22 cellular contexts compared by ENCODE assay signal in genomic region chr16:2924901-2925820, GRCh38. TPM values are rescaled to one million over a fixed set of nuclear protein-coding genes. Genes with fewer than 3 reads are reported as not detected.
DNase-seq lines count a peak whose midpoint lies in the region; ATAC-seq, FAIRE-seq and TF ChIP-seq lines count a peak whose summit lies in the region.
"Had no signal": no experiment of that assay in that cellular context is flagged by ENCODE, and none has a peak within 500 bp of the region (broad histone marks: within the 10 kb centered on the region; RNA-seq: fewer than 3 reads in every experiment).

No MANE protein-coding gene starts in this region.

- no peaks in the 10 kb centered on the region; the same call in 1 of the 2 replicates for H3K23me2 ChIP-seq in H1 (ENCODE audit: low read depth, low read length)

- H3K4me2 ChIP-seq in H1 (ENCODE audit: insufficient read depth in 1 of 2, low read depth in 2 of 2, low read length in 2 of 2) (peak overlapping the region; percentile 57 to 78), keratinocyte (ENCODE audit: control insufficient read depth, extremely low read depth, insufficient read depth, low read depth, low read length) (peak overlapping the region; percentile 46), smooth muscle cell (peak overlapping the region; percentile 31)

- peak overlapping the region; percentile 76 for H4K8ac ChIP-seq in H1 (ENCODE audit: extremely low read depth, insufficient read depth, low read length)

- no peaks in the 10 kb centered on the region for H3K9me3 Mint-ChIP-seq in HFFc6
- no peaks in the 10 kb centered on the region for H3K9me3 Mint-ChIP-seq in effector memory CD8-positive, alpha-beta T cell
- H3K9me3 Mint-ChIP-seq: nephron; stimulated activated naive B cell treated with anti-CD40 and anti-IgM and Interleukin-4, amounts not matched to agents 10 μg/mL and 1 μg/mL and 100 μg/mL, for 72 hours; type B pancreatic cell had no signal

- H3K27ac ChIP-seq in H1 (ENCODE audit: low read depth, low read length), result peak overlapping the region; percentile 5; the same call in 1 of the 2 replicates
- H3K27ac ChIP-seq in keratinocyte (ENCODE audit: control insufficient read depth, insufficient read depth, low read length), result peak overlapping the region; percentile 74
- H3K27ac ChIP-seq in smooth muscle cell (ENCODE audit: low read depth), result no peak overlapping the region
- H3K27ac ChIP-seq: SK-N-MC had no signal

- no peaks in the 10 kb centered on the region for H3K79me2 ChIP-seq in H1 (ENCODE audit: control insufficient read depth in 1 of 2, insufficient read depth in 2 of 2, low read length in 2 of 2)
- H3K79me2 ChIP-seq in keratinocyte (ENCODE audit: control insufficient read depth, insufficient read depth, low read length), result peaks cover 17% of the 10 kb centered on the region
- no peaks in the 10 kb centered on the region for H3K79me2 ChIP-seq in smooth muscle cell (ENCODE audit: low read depth)

- peak overlapping the region in 1 of 4 experiments; percentile 35; a peak in 3 of 7 replicates for H3K9ac ChIP-seq in H1 (replicated peaks in 1 of 4; ENCODE audit: extremely low read depth in 1 of 4, low read depth in 3 of 4, low read length in 3 of 4)
- peak overlapping the region; percentile 73 for H3K9ac ChIP-seq in keratinocyte (ENCODE audit: control insufficient read depth, extremely low read depth, insufficient read depth, low read length)
- H3K9ac ChIP-seq in smooth muscle cell (ENCODE audit: low read depth), result no peak overlapping the region

- H3K18ac ChIP-seq in H1 (ENCODE audit: extremely low read depth, low read length), result peak overlapping the region; percentile 51; the same call in 1 of the 2 replicates

- H4K91ac ChIP-seq in H1 (replicated peaks; ENCODE audit: insufficient read length, low read length), result peak overlapping the region; percentile 83

- H3K4me3 Mint-ChIP-seq in HFFc6, result no peak overlapping the region
- no peak overlapping the region for H3K4me3 Mint-ChIP-seq in effector memory CD8-positive, alpha-beta T cell
- H3K4me3 Mint-ChIP-seq: nephron; stimulated activated naive B cell treated with anti-CD40 and anti-IgM and Interleukin-4, amounts not matched to agents 10 μg/mL and 1 μg/mL and 100 μg/mL, for 72 hours; type B pancreatic cell had no signal

- H3K79me1 ChIP-seq in H1 (ENCODE audit: low read depth, low read length), result 0 out of 2 replicates have a peak, but pooled peaks cover 3% of the 10 kb centered on the region

- no peak for FAIRE-seq in H1 (lab: Jason Lieb, UNC)
- FAIRE-seq in keratinocyte (lab: Jason Lieb, UNC), result peak; percentile 51
- FAIRE-seq: frontal cortex had no signal

- H3K4me1 Mint-ChIP-seq in HFFc6 (ENCODE audit: low read depth), result peaks cover 18% of the 10 kb centered on the region
- H3K4me1 Mint-ChIP-seq in effector memory CD8-positive, alpha-beta T cell (ENCODE audit: low read depth in 2 of 2), result peaks cover 10 to 12% of the 10 kb centered on the region in 2 donors

- 55% methylated on average over 22 of the region's 43 CpGs; no CpG with 5 or more reads in 1 of the 2 experiments for WGBS in H1 (ENCODE audit: extremely low coverage in 1 of 2, insufficient coverage in 1 of 2, insufficient read length in 1 of 2, insufficient replicate concordance in 2 of 2, low coverage in 1 of 2, low lambda C conversion rate in 2 of 2, missing lambda C conversion rate in 1 of 2), 2 experiments
- WGBS in smooth muscle cell (ENCODE audit: low lambda C conversion rate), result 63% methylated on average over 32 of the region's 43 CpGs

- POLR2A ChIA-PET in H1 (lab: Charles Lee; ENCODE audit: partially characterized antibody), result interaction anchor here (0.6 to 1.5 kb wide), 5 partner anchors 9 to 148 kb away, joined by 3 to 5 read pairs (median 3); partner anchors contain the start of gene FLYWCH1

- no peak overlapping the region for H3K27ac Mint-ChIP-seq in HFFc6
- H3K27ac Mint-ChIP-seq in effector memory CD8-positive, alpha-beta T cell, result no peak overlapping the region
- H3K27ac Mint-ChIP-seq: nephron; stimulated activated naive B cell treated with anti-CD40 and anti-IgM and Interleukin-4, amounts not matched to agents 10 μg/mL and 1 μg/mL and 100 μg/mL, for 72 hours had no signal

- H3K4me3 ChIP-seq in H1 (ENCODE audit: extremely low read depth in 1 of 4, insufficient read depth in 2 of 4, low read depth in 3 of 4, low read length in 4 of 4) (peak overlapping the region in 2 of 4 experiments; percentile 17 to 49; a peak in 3 of 8 replicates), keratinocyte (ENCODE audit: control insufficient read depth in 2 of 3, extremely low read depth in 1 of 3, insufficient read depth in 2 of 3, low read depth in 1 of 3, low read length in 3 of 3) (no peak overlapping the region), smooth muscle cell (no peak overlapping the region)
- H3K4me3 ChIP-seq: SK-N-MC had no signal

- H3K36me3 ChIP-seq in H1 (ENCODE audit: control insufficient read depth in 2 of 4, insufficient read depth in 4 of 4, low read length in 3 of 4) (no peaks in the 10 kb centered on the region; a peak in 1 of 8 replicates), keratinocyte (ENCODE audit: control insufficient read depth in 2 of 2, extremely low read depth in 1 of 2, insufficient read depth in 2 of 2, low read length in 2 of 2) (peaks cover 5 to 18% of the 10 kb centered on the region in 2 experiments), smooth muscle cell (ENCODE audit: low read depth) (no peaks in the 10 kb centered on the region)

- H4K5ac ChIP-seq in H1 (ENCODE audit: insufficient read length, low read depth, low read length), result no peak overlapping the region

- no peak for TF ChIP-seq RAD21 in H1 (IDR thresholded peaks at IDR 0.05 in 1 of 2, conservative IDR thresholded peaks at IDR 0.05 in 1 of 2; ENCODE audit: low read depth in 2 of 2, low read length in 2 of 2)

- H3K4me1 ChIP-seq in H1 (replicated peaks in 1 of 4; ENCODE audit: control insufficient read depth in 3 of 4, insufficient read depth in 4 of 4, low read length in 3 of 4) (peaks cover 4 to 15% (median 10%) of the 10 kb centered on the region in 4 experiments), keratinocyte (ENCODE audit: control insufficient read depth, extremely low read depth, insufficient read depth, low read length) (peaks cover 20% of the 10 kb centered on the region), smooth muscle cell (ENCODE audit: low read depth) (no peaks in the 10 kb centered on the region)

- no peak; a peak in 1 of 3 replicates for TF ChIP-seq POLR2A in H1 (IDR thresholded peaks at IDR 0.05; ENCODE audit: control extremely low read depth in 1 of 2, low read depth in 2 of 2, low read length in 2 of 2)

- TF ChIP-seq CTCF in H1 (IDR thresholded peaks at IDR 0.05; ENCODE audit: control extremely low read depth in 1 of 3, insufficient read depth in 1 of 3, low read depth in 1 of 3, low read length in 3 of 3), result no peak
- no peak for TF ChIP-seq CTCF in keratinocyte (optimal IDR thresholded peaks at IDR 0.05 in 1 of 3, IDR thresholded peaks at IDR 0.05 in 1 of 3, conservative IDR thresholded peaks at IDR 0.05 in 1 of 3; ENCODE audit: extremely low read depth in 1 of 3, insufficient read depth in 2 of 3, low read length in 3 of 3)
- no peak for TF ChIP-seq CTCF in smooth muscle cell (IDR thresholded peaks at IDR 0.05; ENCODE audit: borderline replicate concordance, insufficient read depth, poor library complexity, severe bottlenecking)
- no peak for TF ChIP-seq CTCF in HFFc6 (IDR thresholded peaks at IDR 0.05)

- peak overlapping the region; percentile 87; the same call in 1 of the 2 replicates for H2AFZ ChIP-seq in H1 (ENCODE audit: low read length)
- H2AFZ ChIP-seq in keratinocyte (ENCODE audit: control insufficient read depth, low read length), result peak overlapping the region; percentile 64
- H2AFZ ChIP-seq in smooth muscle cell (ENCODE audit: low read depth), result no peak overlapping the region

- no peak overlapping the region for H3K23ac ChIP-seq in H1 (ENCODE audit: insufficient read length)

- dilution Hi-C loops in keratinocyte (cut with MboI; ENCODE audit: extremely low pct_ligation_motif_present, low sequenced_read_pairs), result no loop called here

- H3K27me3 ChIP-seq in H1 (replicated peaks in 1 of 4; ENCODE audit: control insufficient read depth in 3 of 4, extremely low read depth in 1 of 4, insufficient read depth in 3 of 4, low read length in 3 of 4), result no peaks in the 10 kb centered on the region
- no peaks in the 10 kb centered on the region for H3K27me3 ChIP-seq in keratinocyte (ENCODE audit: control insufficient read depth, extremely low read depth, insufficient read depth, low read length)
- no peaks in the 10 kb centered on the region for H3K27me3 ChIP-seq in smooth muscle cell (ENCODE audit: low read depth)

- no peak overlapping the region for H2BK5ac ChIP-seq in H1 (ENCODE audit: low read depth, low read length)

- H3K36me3 Mint-ChIP-seq in HFFc6 (ENCODE audit: low read depth), result no peaks in the 10 kb centered on the region; the same call in 1 of the 2 replicates
- peaks cover 20% of the 10 kb centered on the region for H3K36me3 Mint-ChIP-seq in effector memory CD8-positive, alpha-beta T cell (ENCODE audit: insufficient read depth)

- peak overlapping the region; percentile 72; the same call in 1 of the 2 replicates for H2BK15ac ChIP-seq in H1 (ENCODE audit: low read length)

- no peaks in the 10 kb centered on the region for H3K9me1 ChIP-seq in keratinocyte (ENCODE audit: control insufficient read depth, extremely low read depth, insufficient read depth, low read length)

- no peak overlapping the region for H2BK120ac ChIP-seq in H1 (replicated peaks; ENCODE audit: low read depth, low read length)

- no peak overlapping the region for H3K14ac ChIP-seq in H1 (ENCODE audit: insufficient read length)

- H3K27me3 Mint-ChIP-seq in HFFc6 (ENCODE audit: insufficient read depth), result peaks cover 3% of the 10 kb centered on the region; the same call in 1 of the 2 replicates
- H3K27me3 Mint-ChIP-seq in effector memory CD8-positive, alpha-beta T cell, result no peaks in the 10 kb centered on the region
- H3K27me3 Mint-ChIP-seq: stimulated activated naive B cell treated with anti-CD40 and anti-IgM and Interleukin-4, amounts not matched to agents 10 μg/mL and 1 μg/mL and 100 μg/mL, for 72 hours; type B pancreatic cell had no signal

- no peak overlapping the region for H2AK5ac ChIP-seq in H1 (ENCODE audit: low read depth, low read length)

- no peak overlapping the region for H2BK20ac ChIP-seq in H1 (ENCODE audit: low read length)

- ATAC-seq in effector memory CD8-positive, alpha-beta T cell (replicated peaks), result no peak
- ATAC-seq: stimulated activated naive B cell treated with anti-CD40 and anti-IgM and Interleukin-4, amounts not matched to agents 10 μg/mL and 1 μg/mL and 100 μg/mL, for 72 hours had no signal

- no peaks in the 10 kb centered on the region for H3K9me3 ChIP-seq in H1 (ENCODE audit: insufficient read depth in 2 of 2, low read depth in 1 of 2, low read length in 1 of 2)
- H3K9me3 ChIP-seq in keratinocyte (ENCODE audit: control insufficient read depth, low read depth, low read length), result no peaks in the 10 kb centered on the region
- H3K9me3 ChIP-seq in smooth muscle cell (replicated peaks; ENCODE audit: low read depth), result no peaks in the 10 kb centered on the region

- H4K20me1 ChIP-seq in H1 (replicated peaks in 1 of 2; ENCODE audit: control insufficient read depth in 1 of 2, insufficient read depth in 2 of 2, low read length in 2 of 2), result no peaks in the 10 kb centered on the region
- no peaks in the 10 kb centered on the region for H4K20me1 ChIP-seq in keratinocyte (ENCODE audit: control insufficient read depth, extremely low read depth, insufficient read depth, low read length)
- peaks cover 14% of the 10 kb centered on the region for H4K20me1 ChIP-seq in smooth muscle cell (ENCODE audit: low read depth)

- DNase-seq in DMS 273 (lab: John Stamatoyannopoulos, UW; ENCODE audit: unreplicated experiment) (peak; percentile 64), DMS 273 treated with DMSO at 0.1 percent for 48 hours (lab: John Stamatoyannopoulos, UW) (no peak), H1 (ENCODE audit: low read depth in 1 of 2, low spot score in 2 of 2) (peak in 1 of 2 experiments; percentile 78), keratinocyte (ENCODE audit: low read depth, low spot score) (peak; percentile 72), smooth muscle cell (lab: John Stamatoyannopoulos, UW; ENCODE audit: unreplicated experiment) (no peak), HFFc6 (no peak), RKO (ENCODE audit: low spot score) (no peak)
- no peak for DNase-seq in effector memory CD8-positive, alpha-beta T cell
- DNase-seq: activated CD8-positive, alpha-beta memory T cell treated with anti-CD3 and anti-CD28 coated beads, Interleukin-2, amount 50 U/mL, for 4 hours; activated effector memory CD4-positive, alpha-beta T cell treated with anti-CD3 and anti-CD28 coated beads, Interleukin-2, amount 50 U/mL, for 16 hours; amniotic stem cell; GOT3; NCI-H146; NCI-H510A treated with DMSO at 0.1 percent for 48 hours; stimulated activated naive B cell treated with anti-CD40 and anti-IgM and Interleukin-4, amounts not matched to agents 10 μg/mL and 1 μg/mL and 100 μg/mL, for 72 hours had no signal

- H3F3A ChIP-seq in smooth muscle cell (ENCODE audit: low read depth), result no peaks in the 10 kb centered on the region

- H3K4ac ChIP-seq in H1 (replicated peaks; ENCODE audit: insufficient read length, low read depth, low read length), result no peak overlapping the region

- H3K56ac ChIP-seq in H1 (replicated peaks; ENCODE audit: insufficient read length, low read depth, low read length), result no peak overlapping the region

- no peak for TF ChIP-seq EP300 in H1 (IDR thresholded peaks at IDR 0.05; ENCODE audit: borderline replicate concordance in 1 of 2, low read depth in 2 of 2, low read length in 2 of 2)

- 0 out of 2 replicates have a peak overlapping the region, but pooled peaks have one; percentile 80 for H2BK12ac ChIP-seq in H1 (ENCODE audit: low read depth, low read length)

- CTCF ChIA-PET in H1 (lab: Charles Lee; ENCODE audit: partially characterized antibody), result interaction anchor here (1.1 to 10.4 kb wide), 11 partner anchors 12 to 146 kb away, joined by 3 to 98 read pairs (median 5); partner anchors contain the start of genes FLYWCH1 and PRSS22

RNA-seq across cellular contexts. Expression of gene FLYWCH1, which starts 13.4 kb away (rescaled TPM):
- total RNA-seq in H1 (2021; fragmentation: NEBNext Ultra II Directional; extraction: Animal tissue kit (Norgen Biotek cat#: 25700)), result 23.1 and 23.5 TPM in 2 replicates
- polyA plus RNA-seq in H1 (2011; rRNA removed), result 12.4 and 22.2 TPM in 2 replicates
- polyA plus RNA-seq in H1 (2011; cell fraction: cytosol; rRNA removed), result 14.3 TPM
- 29.4 TPM for polyA plus RNA-seq in H1 (2011; cell fraction: nucleus; rRNA removed)
- 10.6 to 15.2 TPM (median 13.5 TPM) in 4 replicates for polyA plus RNA-seq in H1 (2012, experiment 1 of 2)
- 19.6 TPM for polyA plus RNA-seq in H1 (2012, experiment 2 of 2)
- 10.4 TPM for polyA plus RNA-seq in H1 (2013, experiment 1 of 2)
- 9.2 TPM for polyA plus RNA-seq in H1 (2013, experiment 2 of 2)
- polyA minus RNA-seq in H1 (2011; rRNA and poly(A)+ RNA removed), result 5.1 and 10.5 TPM in 2 replicates
- polyA minus RNA-seq in H1 (2011; cell fraction: cytosol; rRNA and poly(A)+ RNA removed), result 9.8 TPM
- polyA minus RNA-seq in H1 (2011; cell fraction: nucleus; rRNA and poly(A)+ RNA removed), result 15.7 TPM
- 16.2 to 21.7 TPM (median 20.2 TPM) in 3 replicates for polyA plus RNA-seq in keratinocyte
- 6.3 TPM for polyA plus RNA-seq in keratinocyte (2011; ENCODE audit: low read depth)
- polyA plus RNA-seq in keratinocyte (2011; cell fraction: cytosol; rRNA removed), result 13.4 and 25.0 TPM in 2 replicates
- polyA plus RNA-seq in keratinocyte (2011; cell fraction: nucleus; rRNA removed), result 50.5 and 68.5 TPM in 2 replicates
- 26.3 and 27.0 TPM in 2 replicates for polyA plus RNA-seq in keratinocyte (2012; ENCODE audit: low replicate concordance)
- 12.1 to 32.5 TPM (median 17.2 TPM) in 3 replicates for polyA minus RNA-seq in keratinocyte
- 50.5 TPM for polyA minus RNA-seq in keratinocyte (2011; cell fraction: cytosol; rRNA and poly(A)+ RNA removed)
- 27.9 and 30.1 TPM in 2 replicates for polyA minus RNA-seq in keratinocyte (2011; cell fraction: nucleus; rRNA and poly(A)+ RNA removed)
- 13.5 and 26.1 TPM in 2 replicates for total RNA-seq in smooth muscle cell
- polyA plus RNA-seq in smooth muscle cell, result 26.0 and 26.4 TPM in 2 replicates
- total RNA-seq in HFFc6 (2021; fragmentation: NEBNext Ultra II Directional; extraction: Animal tissue kit (Norgen Biotek cat#: 25700)), result 10 to 100 TPM; 30.3 to 34.9 (median 33.7) TPM

RNA-seq across cellular contexts. Expression of gene KREMEN2, which starts 38.9 kb away (rescaled TPM):
- total RNA-seq in H1 (2021; fragmentation: NEBNext Ultra II Directional; extraction: Animal tissue kit (Norgen Biotek cat#: 25700)), result 6.6 and 7.8 TPM in 2 replicates
- 7.0 and 10.4 TPM in 2 replicates for polyA plus RNA-seq in H1 (2011; rRNA removed)
- 8.8 TPM for polyA plus RNA-seq in H1 (2011; cell fraction: cytosol; rRNA removed)
- polyA plus RNA-seq in H1 (2011; cell fraction: nucleus; rRNA removed), result 16.5 TPM
- 2.6 to 7.9 TPM (median 6.3 TPM) in 4 replicates for polyA plus RNA-seq in H1 (2012, experiment 1 of 2)
- 6.3 TPM for polyA plus RNA-seq in H1 (2012, experiment 2 of 2)
- polyA plus RNA-seq in H1 (2013, experiment 1 of 2), result 10.9 TPM
- 10.2 TPM for polyA plus RNA-seq in H1 (2013, experiment 2 of 2)
- 0.32 and 0.71 TPM in 2 replicates for polyA minus RNA-seq in H1 (2011; rRNA and poly(A)+ RNA removed)
- 2.3 TPM for polyA minus RNA-seq in H1 (2011; cell fraction: cytosol; rRNA and poly(A)+ RNA removed)
- 3.9 TPM for polyA minus RNA-seq in H1 (2011; cell fraction: nucleus; rRNA and poly(A)+ RNA removed)
- 3.3 to 7.4 TPM (median 3.8 TPM) in 3 replicates for polyA plus RNA-seq in keratinocyte
- polyA plus RNA-seq in keratinocyte (2011; ENCODE audit: low read depth), result 0.11 TPM
- 1.2 and 4.1 TPM in 2 replicates for polyA plus RNA-seq in keratinocyte (2011; cell fraction: cytosol; rRNA removed)
- polyA plus RNA-seq in keratinocyte (2011; cell fraction: nucleus; rRNA removed), result 13.5 and 26.0 TPM in 2 replicates
- 1.0 and 6.2 TPM in 2 replicates for polyA plus RNA-seq in keratinocyte (2012; ENCODE audit: low replicate concordance)
- polyA minus RNA-seq in keratinocyte, result 0.61 to 1.2 TPM (median 0.75 TPM) in 3 replicates
- 9.6 TPM for polyA minus RNA-seq in keratinocyte (2011; cell fraction: cytosol; rRNA and poly(A)+ RNA removed)
- 14.9 and 15.0 TPM in 2 replicates for polyA minus RNA-seq in keratinocyte (2011; cell fraction: nucleus; rRNA and poly(A)+ RNA removed)
- total RNA-seq in smooth muscle cell, result 0.27 and 1.3 TPM in 2 replicates
- polyA plus RNA-seq in smooth muscle cell, result 2.0 TPM in 2 replicates
- total RNA-seq in HFFc6 (2021; fragmentation: NEBNext Ultra II Directional; extraction: Animal tissue kit (Norgen Biotek cat#: 25700)), result not detected
- total RNA-seq: frontal cortex, lung microvascular endothelial cell, pulmonary artery endothelial cell had no signal
- polyA plus RNA-seq: BJ had no signal

RNA-seq across cellular contexts. Expression of gene FLYWCH2, which starts 42.1 kb away (rescaled TPM):
- 16.4 and 20.2 TPM in 2 replicates for total RNA-seq in H1 (2021; fragmentation: NEBNext Ultra II Directional; extraction: Animal tissue kit (Norgen Biotek cat#: 25700))
- polyA plus RNA-seq in H1 (2011; rRNA removed), result 30.7 and 43.8 TPM in 2 replicates
- 44.9 TPM for polyA plus RNA-seq in H1 (2011; cell fraction: cytosol; rRNA removed)
- 27.4 TPM for polyA plus RNA-seq in H1 (2011; cell fraction: nucleus; rRNA removed)
- polyA plus RNA-seq in H1 (2012, experiment 1 of 2), result 17.1 to 25.9 TPM (median 22.0 TPM) in 4 replicates
- 24.5 TPM for polyA plus RNA-seq in H1 (2012, experiment 2 of 2)
- 16.8 TPM for polyA plus RNA-seq in H1 (2013, experiment 1 of 2)
- polyA plus RNA-seq in H1 (2013, experiment 2 of 2), result 16.0 TPM
- polyA minus RNA-seq in H1 (2011; rRNA and poly(A)+ RNA removed), result 4.6 and 5.4 TPM in 2 replicates
- 14.3 TPM for polyA minus RNA-seq in H1 (2011; cell fraction: cytosol; rRNA and poly(A)+ RNA removed)
- 14.3 TPM for polyA minus RNA-seq in H1 (2011; cell fraction: nucleus; rRNA and poly(A)+ RNA removed)
- 10.1 to 20.7 TPM (median 13.6 TPM) in 3 replicates for polyA plus RNA-seq in keratinocyte
- polyA plus RNA-seq in keratinocyte (2011; ENCODE audit: low read depth), result 1.7 TPM
- 10.2 and 31.3 TPM in 2 replicates for polyA plus RNA-seq in keratinocyte (2011; cell fraction: cytosol; rRNA removed)
- polyA plus RNA-seq in keratinocyte (2011; cell fraction: nucleus; rRNA removed), result 8.5 and 12.8 TPM in 2 replicates
- polyA plus RNA-seq in keratinocyte (2012; ENCODE audit: low replicate concordance), result 11.4 and 22.6 TPM in 2 replicates
- polyA minus RNA-seq in keratinocyte, result 2.9 to 3.4 TPM (median 3.1 TPM) in 3 replicates
- 23.4 TPM for polyA minus RNA-seq in keratinocyte (2011; cell fraction: cytosol; rRNA and poly(A)+ RNA removed)
- 4.5 and 5.5 TPM in 2 replicates for polyA minus RNA-seq in keratinocyte (2011; cell fraction: nucleus; rRNA and poly(A)+ RNA removed)
- total RNA-seq in smooth muscle cell, result 31.7 and 44.6 TPM in 2 replicates
- 49.3 and 52.7 TPM in 2 replicates for polyA plus RNA-seq in smooth muscle cell
- total RNA-seq in HFFc6 (2021; fragmentation: NEBNext Ultra II Directional; extraction: Animal tissue kit (Norgen Biotek cat#: 25700)), result 10 to 100 TPM; 24.5 to 29.3 (median 26.1) TPM

RNA-seq across cellular contexts. Expression of gene PAQR4, which starts 44.0 kb away (rescaled TPM):
- 28.2 and 28.8 TPM in 2 replicates for total RNA-seq in H1 (2021; fragmentation: NEBNext Ultra II Directional; extraction: Animal tissue kit (Norgen Biotek cat#: 25700))
- polyA plus RNA-seq in H1 (2011; rRNA removed) (34.6 and 52.8 TPM in 2 replicates), keratinocyte (16.8 to 26.6 TPM (median 18.4 TPM) in 3 replicates), smooth muscle cell (7.9 and 9.3 TPM in 2 replicates)
- 28.3 TPM for polyA plus RNA-seq in H1 (2011; cell fraction: cytosol; rRNA removed)
- polyA plus RNA-seq in H1 (2011; cell fraction: nucleus; rRNA removed), result 78.3 TPM
- polyA plus RNA-seq in H1 (2012, experiment 1 of 2), result 20.3 to 25.4 TPM (median 23.6 TPM) in 4 replicates
- polyA plus RNA-seq in H1 (2012, experiment 2 of 2), result 28.0 TPM
- polyA plus RNA-seq in H1 (2013, experiment 1 of 2), result 32.2 TPM
- 33.2 TPM for polyA plus RNA-seq in H1 (2013, experiment 2 of 2)
- 17.1 and 17.9 TPM in 2 replicates for polyA minus RNA-seq in H1 (2011; rRNA and poly(A)+ RNA removed)
- polyA minus RNA-seq in H1 (2011; cell fraction: cytosol; rRNA and poly(A)+ RNA removed), result 22.5 TPM
- polyA minus RNA-seq in H1 (2011; cell fraction: nucleus; rRNA and poly(A)+ RNA removed), result 15.5 TPM
- polyA plus RNA-seq in keratinocyte (2011; ENCODE audit: low read depth), result 2.1 TPM
- polyA plus RNA-seq in keratinocyte (2011; cell fraction: cytosol; rRNA removed), result 20.9 and 30.4 TPM in 2 replicates
- 38.6 and 51.9 TPM in 2 replicates for polyA plus RNA-seq in keratinocyte (2011; cell fraction: nucleus; rRNA removed)
- 8.2 and 19.1 TPM in 2 replicates for polyA plus RNA-seq in keratinocyte (2012; ENCODE audit: low replicate concordance)
- polyA minus RNA-seq in keratinocyte, result 15.9 to 29.1 TPM (median 21.6 TPM) in 3 replicates
- 65.2 TPM for polyA minus RNA-seq in keratinocyte (2011; cell fraction: cytosol; rRNA and poly(A)+ RNA removed)
- polyA minus RNA-seq in keratinocyte (2011; cell fraction: nucleus; rRNA and poly(A)+ RNA removed), result 18.8 and 21.0 TPM in 2 replicates
- total RNA-seq in smooth muscle cell, result 4.6 and 4.8 TPM in 2 replicates
- 10 to 100 TPM in 5 of 6 experiments, 1 to 10 TPM in 1; 5.7 to 16.5 (median 13.7) TPM for total RNA-seq in HFFc6 (2021; fragmentation: NEBNext Ultra II Directional; extraction: Animal tissue kit (Norgen Biotek cat#: 25700))

RNA-seq across cellular contexts. Expression of gene PKMYT1, which starts 55.1 kb away (rescaled TPM):
- 74.7 and 83.6 TPM in 2 replicates for total RNA-seq in H1 (2021; fragmentation: NEBNext Ultra II Directional; extraction: Animal tissue kit (Norgen Biotek cat#: 25700))
- polyA plus RNA-seq in H1 (2011; rRNA removed), result 85.2 and 180 TPM in 2 replicates
- 47.7 TPM for polyA plus RNA-seq in H1 (2011; cell fraction: cytosol; rRNA removed)
- 210 TPM for polyA plus RNA-seq in H1 (2011; cell fraction: nucleus; rRNA removed)
- polyA plus RNA-seq in H1 (2012, experiment 1 of 2), result 52.2 to 75.7 TPM (median 70.6 TPM) in 4 replicates
- 62.9 TPM for polyA plus RNA-seq in H1 (2012, experiment 2 of 2)
- polyA plus RNA-seq in H1 (2013, experiment 1 of 2), result 113 TPM
- polyA plus RNA-seq in H1 (2013, experiment 2 of 2), result 117 TPM
- polyA minus RNA-seq in H1 (2011; rRNA and poly(A)+ RNA removed), result 14.7 and 15.1 TPM in 2 replicates
- polyA minus RNA-seq in H1 (2011; cell fraction: cytosol; rRNA and poly(A)+ RNA removed), result 22.3 TPM
- polyA minus RNA-seq in H1 (2011; cell fraction: nucleus; rRNA and poly(A)+ RNA removed), result 61.8 TPM
- 3.0 to 16.0 TPM (median 6.9 TPM) in 3 replicates for polyA plus RNA-seq in keratinocyte
- polyA plus RNA-seq in keratinocyte (2011; ENCODE audit: low read depth), result not detected
- 2.7 and 7.9 TPM in 2 replicates for polyA plus RNA-seq in keratinocyte (2011; cell fraction: cytosol; rRNA removed)
- polyA plus RNA-seq in keratinocyte (2011; cell fraction: nucleus; rRNA removed), result 8.5 and 13.2 TPM in 2 replicates
- 1.1 and 29.9 TPM in 2 replicates for polyA plus RNA-seq in keratinocyte (2012; ENCODE audit: low replicate concordance)
- polyA minus RNA-seq in keratinocyte, result 1.7 to 16.9 TPM (median 3.0 TPM) in 3 replicates
- 10.9 TPM for polyA minus RNA-seq in keratinocyte (2011; cell fraction: cytosol; rRNA and poly(A)+ RNA removed)
- 4.3 and 6.8 TPM in 2 replicates for polyA minus RNA-seq in keratinocyte (2011; cell fraction: nucleus; rRNA and poly(A)+ RNA removed)
- total RNA-seq in smooth muscle cell, result 10.4 and 13.8 TPM in 2 replicates
- polyA plus RNA-seq in smooth muscle cell, result 28.9 and 32.6 TPM in 2 replicates
- 10 to 100 TPM; 21.1 to 40.8 (median 36.7) TPM for total RNA-seq in HFFc6 (2021; fragmentation: NEBNext Ultra II Directional; extraction: Animal tissue kit (Norgen Biotek cat#: 25700))

Comparison
In these comparisons a context has a peak if more than half of its experiments do, and no peak if none do; other contexts are left out.
1. DNase-seq: peak in DMS 273 (single experiment) and keratinocyte (single experiment); none in DMS 273 treated with DMSO at 0.1 percent for 48 hours (single experiment), smooth muscle cell (single experiment), HFFc6 (single experiment), effector memory CD8-positive, alpha-beta T cell (0 of 3) and RKO (single experiment).
2. Peak in every context shown above with its lines, with median percentiles within 50 percentile points of each other: H3K4me2 ChIP-seq.